Comparison of ENCODE assay signal across 1 cellular context in the genomic region with DNA sequence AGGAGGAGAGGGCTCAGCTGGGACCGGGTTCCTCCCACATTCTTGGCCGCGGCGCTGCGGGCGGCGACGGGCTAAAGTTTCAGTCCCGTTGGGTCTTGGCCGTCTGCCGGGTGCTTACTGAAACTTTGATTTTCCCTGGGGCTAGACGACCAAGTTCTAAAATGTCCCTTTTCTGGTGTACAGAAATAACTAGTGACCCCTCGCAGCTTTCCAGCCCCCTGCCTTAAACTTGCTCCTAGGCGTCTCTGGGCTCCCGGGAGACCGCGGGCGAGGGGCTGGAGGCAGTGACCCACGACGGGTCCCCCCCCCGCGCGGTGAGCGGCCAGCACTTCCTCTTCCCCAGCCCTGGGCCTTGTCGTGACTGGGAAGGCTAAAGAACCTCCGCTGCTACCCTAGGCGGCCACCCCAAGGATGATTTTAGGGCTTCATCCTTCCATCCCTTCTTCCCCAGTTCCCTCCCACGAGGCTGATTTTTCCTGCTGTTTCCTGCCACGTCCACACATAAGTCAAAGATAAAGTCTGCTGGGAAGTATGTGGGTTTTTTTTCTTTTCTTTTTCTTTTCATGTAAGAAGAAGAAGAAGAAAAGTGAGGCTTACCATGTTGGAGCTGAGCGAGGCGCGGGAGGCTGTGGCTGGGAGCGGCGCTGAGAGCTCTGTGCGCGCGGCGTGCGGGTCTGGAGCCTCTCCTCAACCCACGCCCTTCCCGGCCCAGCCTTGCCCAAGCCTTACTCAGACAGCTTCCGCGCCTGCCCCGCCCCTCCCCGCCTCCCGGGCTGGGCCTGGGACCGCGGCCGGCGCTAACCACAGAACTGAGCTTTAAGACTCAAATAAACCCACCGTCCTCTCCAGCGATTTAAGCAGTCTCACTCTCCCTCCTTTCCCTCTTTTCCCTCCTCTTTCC.
TF ChIP-seq lines count a peak whose summit lies in the region.

Gene S100A11 (minus strand): TSS at position 689 of the 901 bp plus-strand sequence. CDS start 89 bp downstream, at position 600.

TF ChIP-seq in HEK293, 187 proteins besides CTCF, POLR2A, EP300 and RAD21 (continued from another document and continues in another):
- peak; percentile 43; the same call in 1 of the 2 replicates for TF ChIP-seq HIC1 (tag by site-specific recombination; IDR thresholded peaks at IDR 0.05)
- TF ChIP-seq ZNF530 (tag by site-specific recombination; IDR thresholded peaks at IDR 0.05; ENCODE audit: low read depth): no peak
- peak; percentile 89 for TF ChIP-seq GLIS2 (tag by site-specific recombination; IDR thresholded peaks at IDR 0.05)
- no peak for TF ChIP-seq ZNF175 (tag by site-specific recombination; IDR thresholded peaks at IDR 0.05)
- no peak for TF ChIP-seq ZSCAN5A (tag by site-specific recombination; IDR thresholded peaks at IDR 0.05)
- no peak for TF ChIP-seq FEZF1 (tag by site-specific recombination; IDR thresholded peaks at IDR 0.05)
- TF ChIP-seq ZNF140 (tag by site-specific recombination; IDR thresholded peaks at IDR 0.05): no peak
- TF ChIP-seq ZNF585B (tag by site-specific recombination; IDR thresholded peaks at IDR 0.05): no peak
- peak; percentile 50 for TF ChIP-seq ZBTB17 (tag by site-specific recombination; IDR thresholded peaks at IDR 0.05)
- no peak for TF ChIP-seq ZNF548 (tag by site-specific recombination; IDR thresholded peaks at IDR 0.05)
- TF ChIP-seq ZNF335 (tag by site-specific recombination; conservative IDR thresholded peaks at IDR 0.05): peak; percentile 51
- no peak for TF ChIP-seq PBX3 (CRISPR knock-in tag; IDR thresholded peaks at IDR 0.05)
- no peak for TF ChIP-seq HOXA7 (CRISPR knock-in tag; IDR thresholded peaks at IDR 0.05; ENCODE audit: borderline replicate concordance)
- TF ChIP-seq, protein P1, sequence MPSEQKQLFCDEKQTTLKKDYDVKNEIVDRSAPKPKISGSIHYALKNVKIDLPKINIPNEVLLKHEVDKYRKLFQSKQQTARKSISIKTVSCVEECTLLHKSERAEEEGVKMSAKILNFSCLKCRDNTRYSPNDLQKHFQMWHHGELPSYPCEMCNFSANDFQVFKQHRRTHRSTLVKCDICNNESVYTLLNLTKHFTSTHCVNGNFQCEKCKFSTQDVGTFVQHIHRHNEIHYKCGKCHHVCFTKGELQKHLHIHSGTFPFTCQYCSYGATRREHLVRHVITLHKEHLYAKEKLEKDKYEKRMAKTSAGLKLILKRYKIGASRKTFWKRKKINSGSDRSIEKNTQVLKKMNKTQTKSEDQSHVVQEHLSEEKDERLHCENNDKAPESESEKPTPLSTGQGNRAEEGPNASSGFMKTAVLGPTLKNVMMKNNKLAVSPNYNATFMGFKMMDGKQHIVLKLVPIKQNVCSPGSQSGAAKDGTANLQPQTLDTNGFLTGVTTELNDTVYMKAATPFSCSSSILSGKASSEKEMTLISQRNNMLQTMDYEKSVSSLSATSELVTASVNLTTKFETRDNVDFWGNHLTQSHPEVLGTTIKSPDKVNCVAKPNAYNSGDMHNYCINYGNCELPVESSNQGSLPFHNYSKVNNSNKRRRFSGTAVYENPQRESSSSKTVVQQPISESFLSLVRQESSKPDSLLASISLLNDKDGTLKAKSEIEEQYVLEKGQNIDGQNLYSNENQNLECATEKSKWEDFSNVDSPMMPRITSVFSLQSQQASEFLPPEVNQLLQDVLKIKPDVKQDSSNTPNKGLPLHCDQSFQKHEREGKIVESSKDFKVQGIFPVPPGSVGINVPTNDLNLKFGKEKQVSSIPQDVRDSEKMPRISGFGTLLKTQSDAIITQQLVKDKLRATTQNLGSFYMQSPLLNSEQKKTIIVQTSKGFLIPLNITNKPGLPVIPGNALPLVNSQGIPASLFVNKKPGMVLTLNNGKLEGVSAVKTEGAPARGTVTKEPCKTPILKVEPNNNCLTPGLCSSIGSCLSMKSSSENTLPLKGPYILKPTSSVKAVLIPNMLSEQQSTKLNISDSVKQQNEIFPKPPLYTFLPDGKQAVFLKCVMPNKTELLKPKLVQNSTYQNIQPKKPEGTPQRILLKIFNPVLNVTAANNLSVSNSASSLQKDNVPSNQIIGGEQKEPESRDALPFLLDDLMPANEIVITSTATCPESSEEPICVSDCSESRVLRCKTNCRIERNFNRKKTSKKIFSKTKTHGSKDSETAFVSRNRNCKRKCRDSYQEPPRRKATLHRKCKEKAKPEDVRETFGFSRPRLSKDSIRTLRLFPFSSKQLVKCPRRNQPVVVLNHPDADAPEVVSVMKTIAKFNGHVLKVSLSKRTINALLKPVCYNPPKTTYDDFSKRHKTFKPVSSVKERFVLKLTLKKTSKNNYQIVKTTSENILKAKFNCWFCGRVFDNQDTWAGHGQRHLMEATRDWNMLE (tag by site-specific recombination; conservative IDR thresholded peaks at IDR 0.05; ENCODE audit: low read depth): no peak
- TF ChIP-seq GFI1B (tag by site-specific recombination; IDR thresholded peaks at IDR 0.05): peak; percentile 82
- TF ChIP-seq ZBTB44 (tag by site-specific recombination; IDR thresholded peaks at IDR 0.05): no peak
- peak; percentile 54 for TF ChIP-seq EGR2 (tag by site-specific recombination; IDR thresholded peaks at IDR 0.05; ENCODE audit: low read depth)
- TF ChIP-seq AEBP2 (tag by site-specific recombination; IDR thresholded peaks at IDR 0.05; ENCODE audit: borderline replicate concordance): no peak
- no peak for TF ChIP-seq ZNF174 (tag by site-specific recombination; IDR thresholded peaks at IDR 0.05)
- TF ChIP-seq ZNF146 (tag by site-specific recombination; IDR thresholded peaks at IDR 0.05): no peak
- 0 out of 2 replicates have a peak, but pooled peaks have one; percentile 45 for TF ChIP-seq ZEB2 (tag by site-specific recombination; IDR thresholded peaks at IDR 0.05)
- no peak for TF ChIP-seq ZNF416 (tag by site-specific recombination; IDR thresholded peaks at IDR 0.05)
- TF ChIP-seq, protein P2, sequence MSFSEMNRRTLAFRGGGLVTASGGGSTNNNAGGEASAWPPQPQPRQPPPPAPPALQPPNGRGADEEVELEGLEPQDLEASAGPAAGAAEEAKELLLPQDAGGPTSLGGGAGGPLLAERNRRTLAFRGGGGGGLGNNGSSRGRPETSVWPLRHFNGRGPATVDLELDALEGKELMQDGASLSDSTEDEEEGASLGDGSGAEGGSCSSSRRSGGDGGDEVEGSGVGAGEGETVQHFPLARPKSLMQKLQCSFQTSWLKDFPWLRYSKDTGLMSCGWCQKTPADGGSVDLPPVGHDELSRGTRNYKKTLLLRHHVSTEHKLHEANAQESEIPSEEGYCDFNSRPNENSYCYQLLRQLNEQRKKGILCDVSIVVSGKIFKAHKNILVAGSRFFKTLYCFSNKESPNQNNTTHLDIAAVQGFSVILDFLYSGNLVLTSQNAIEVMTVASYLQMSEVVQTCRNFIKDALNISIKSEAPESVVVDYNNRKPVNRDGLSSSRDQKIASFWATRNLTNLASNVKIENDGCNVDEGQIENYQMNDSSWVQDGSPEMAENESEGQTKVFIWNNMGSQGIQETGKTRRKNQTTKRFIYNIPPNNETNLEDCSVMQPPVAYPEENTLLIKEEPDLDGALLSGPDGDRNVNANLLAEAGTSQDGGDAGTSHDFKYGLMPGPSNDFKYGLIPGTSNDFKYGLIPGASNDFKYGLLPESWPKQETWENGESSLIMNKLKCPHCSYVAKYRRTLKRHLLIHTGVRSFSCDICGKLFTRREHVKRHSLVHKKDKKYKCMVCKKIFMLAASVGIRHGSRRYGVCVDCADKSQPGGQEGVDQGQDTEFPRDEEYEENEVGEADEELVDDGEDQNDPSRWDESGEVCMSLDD (tag by site-specific recombination; IDR thresholded peaks at IDR 0.05): 0 out of 2 replicates have a peak, but pooled peaks have one; percentile 30
- TF ChIP-seq ZNF391 (tag by site-specific recombination; IDR thresholded peaks at IDR 0.05; ENCODE audit: borderline replicate concordance, low read depth): no peak; the same call in 1 of the 2 replicates
- TF ChIP-seq ZNF239 (tag by site-specific recombination; IDR thresholded peaks at IDR 0.05): no peak
- no peak for TF ChIP-seq GLI4 (tag by site-specific recombination; IDR thresholded peaks at IDR 0.05)
- TF ChIP-seq PRDM6 (tag by site-specific recombination; IDR thresholded peaks at IDR 0.05): no peak
- TF ChIP-seq PRDM4 (tag by site-specific recombination; IDR thresholded peaks at IDR 0.05): no peak
- no peak for TF ChIP-seq ZNF37A (tag by site-specific recombination; IDR thresholded peaks at IDR 0.05)
- TF ChIP-seq ZNF707 (tag by site-specific recombination; IDR thresholded peaks at IDR 0.05): no peak
- no peak; the same call in none of the 2 replicates for TF ChIP-seq SP7 (tag by site-specific recombination; IDR thresholded peaks at IDR 0.05)
- TF ChIP-seq ZNF660 (tag by site-specific recombination; IDR thresholded peaks at IDR 0.05): peak; percentile 32; the same call in 1 of the 2 replicates
